1 cellular context compared by ENCODE assay signal in the genomic region with DNA sequence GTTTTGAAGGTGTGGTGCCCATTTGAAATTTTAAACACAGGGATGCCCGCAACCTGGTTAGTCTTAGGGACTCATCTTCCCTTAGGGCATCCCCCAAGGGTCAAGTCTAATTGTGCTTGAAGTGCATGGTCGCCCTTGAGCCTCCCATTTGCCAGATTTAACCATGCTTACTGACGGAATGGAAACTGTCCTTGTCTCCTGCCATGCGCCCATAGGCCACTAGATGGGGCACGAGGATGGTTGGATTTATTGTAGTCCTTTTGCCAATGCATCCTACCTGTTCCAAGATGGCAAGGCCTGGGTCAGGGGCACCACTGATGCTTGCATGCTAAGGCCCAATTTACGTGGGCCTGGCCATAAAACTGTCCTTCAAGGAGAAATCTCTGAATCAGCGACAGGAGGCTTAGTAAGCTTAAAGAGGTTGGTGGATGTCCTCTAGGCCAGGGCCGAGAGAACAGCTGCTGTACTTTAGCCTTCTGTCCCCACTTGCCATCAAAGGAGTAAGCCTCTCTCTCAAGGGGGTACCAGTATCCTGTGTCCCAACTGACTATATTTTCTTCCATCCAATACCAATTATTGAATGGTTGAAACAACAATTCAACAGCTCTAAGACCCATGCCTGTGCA.
TF ChIP-seq lines count a peak whose summit lies in the region.

No MANE protein-coding gene starts in this region.

TF ChIP-seq in SK-N-SH treated with all-trans-retinoic acid at 6 μM for 48 hours, 23 proteins besides CTCF, POLR2A, EP300 and RAD21 (continued from another document):
- TF ChIP-seq, protein P1, sequence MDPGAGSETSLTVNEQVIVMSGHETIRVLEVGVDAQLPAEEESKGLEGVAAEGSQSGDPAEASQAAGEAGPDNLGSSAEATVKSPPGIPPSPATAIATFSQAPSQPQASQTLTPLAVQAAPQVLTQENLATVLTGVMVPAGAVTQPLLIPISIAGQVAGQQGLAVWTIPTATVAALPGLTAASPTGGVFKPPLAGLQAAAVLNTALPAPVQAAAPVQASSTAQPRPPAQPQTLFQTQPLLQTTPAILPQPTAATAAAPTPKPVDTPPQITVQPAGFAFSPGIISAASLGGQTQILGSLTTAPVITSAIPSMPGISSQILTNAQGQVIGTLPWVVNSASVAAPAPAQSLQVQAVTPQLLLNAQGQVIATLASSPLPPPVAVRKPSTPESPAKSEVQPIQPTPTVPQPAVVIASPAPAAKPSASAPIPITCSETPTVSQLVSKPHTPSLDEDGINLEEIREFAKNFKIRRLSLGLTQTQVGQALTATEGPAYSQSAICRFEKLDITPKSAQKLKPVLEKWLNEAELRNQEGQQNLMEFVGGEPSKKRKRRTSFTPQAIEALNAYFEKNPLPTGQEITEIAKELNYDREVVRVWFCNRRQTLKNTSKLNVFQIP (CRISPR knock-in tag; IDR thresholded peaks at IDR 0.05; ENCODE audit: borderline replicate concordance, low read depth), result no peak
- TF ChIP-seq GLIS3 (CRISPR knock-in tag; IDR thresholded peaks at IDR 0.05) (no peak), CSDC2 (CRISPR knock-in tag; IDR thresholded peaks at IDR 0.05) (no peak), ESRRG (CRISPR knock-in tag; IDR thresholded peaks at IDR 0.05) (no peak), BACH2 (CRISPR knock-in tag; IDR thresholded peaks at IDR 0.05; ENCODE audit: borderline replicate concordance) (no peak), PPARA (CRISPR knock-in tag; IDR thresholded peaks at IDR 0.05; ENCODE audit: borderline replicate concordance) (no peak), RARB (CRISPR knock-in tag; IDR thresholded peaks at IDR 0.05) (no peak), SNAI2 (CRISPR knock-in tag; IDR thresholded peaks at IDR 0.05) (no peak), ZNF70 (CRISPR knock-in tag; IDR thresholded peaks at IDR 0.05) (no peak)
- TF ChIP-seq, protein P2, sequence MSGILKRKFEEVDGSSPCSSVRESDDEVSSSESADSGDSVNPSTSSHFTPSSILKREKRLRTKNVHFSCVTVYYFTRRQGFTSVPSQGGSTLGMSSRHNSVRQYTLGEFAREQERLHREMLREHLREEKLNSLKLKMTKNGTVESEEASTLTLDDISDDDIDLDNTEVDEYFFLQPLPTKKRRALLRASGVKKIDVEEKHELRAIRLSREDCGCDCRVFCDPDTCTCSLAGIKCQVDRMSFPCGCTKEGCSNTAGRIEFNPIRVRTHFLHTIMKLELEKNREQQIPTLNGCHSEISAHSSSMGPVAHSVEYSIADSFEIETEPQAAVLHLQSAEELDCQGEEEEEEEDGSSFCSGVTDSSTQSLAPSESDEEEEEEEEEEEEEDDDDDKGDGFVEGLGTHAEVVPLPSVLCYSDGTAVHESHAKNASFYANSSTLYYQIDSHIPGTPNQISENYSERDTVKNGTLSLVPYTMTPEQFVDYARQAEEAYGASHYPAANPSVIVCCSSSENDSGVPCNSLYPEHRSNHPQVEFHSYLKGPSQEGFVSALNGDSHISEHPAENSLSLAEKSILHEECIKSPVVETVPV (CRISPR knock-in tag; IDR thresholded peaks at IDR 0.05), result no peak
- TF ChIP-seq, protein P3, sequence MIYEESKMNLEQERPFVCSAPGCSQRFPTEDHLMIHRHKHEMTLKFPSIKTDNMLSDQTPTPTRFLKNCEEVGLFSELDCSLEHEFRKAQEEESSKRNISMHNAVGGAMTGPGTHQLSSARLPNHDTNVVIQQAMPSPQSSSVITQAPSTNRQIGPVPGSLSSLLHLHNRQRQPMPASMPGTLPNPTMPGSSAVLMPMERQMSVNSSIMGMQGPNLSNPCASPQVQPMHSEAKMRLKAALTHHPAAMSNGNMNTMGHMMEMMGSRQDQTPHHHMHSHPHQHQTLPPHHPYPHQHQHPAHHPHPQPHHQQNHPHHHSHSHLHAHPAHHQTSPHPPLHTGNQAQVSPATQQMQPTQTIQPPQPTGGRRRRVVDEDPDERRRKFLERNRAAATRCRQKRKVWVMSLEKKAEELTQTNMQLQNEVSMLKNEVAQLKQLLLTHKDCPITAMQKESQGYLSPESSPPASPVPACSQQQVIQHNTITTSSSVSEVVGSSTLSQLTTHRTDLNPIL (CRISPR knock-in tag; IDR thresholded peaks at IDR 0.05; ENCODE audit: low read depth), result no peak
